ENCODE assay signal across 23 cellular contexts in genomic region chr5:89844548-89844947, GRCh38.
DNase-seq lines count a peak whose midpoint lies in the region; ATAC-seq and TF ChIP-seq lines count a peak whose summit lies in the region.
"Had no signal": no experiment of that assay in that cellular context is flagged by ENCODE, and none has a peak within 500 bp of the region (broad histone marks: within the 10 kb centered on the region; RNA-seq: fewer than 3 reads in every experiment).

No MANE protein-coding gene starts in this region.

- H3K27me3 ChIP-seq in GM23338 (ENCODE audit: insufficient read depth), result no peaks in the 10 kb centered on the region
- H3K27me3 ChIP-seq in CD4-positive, alpha-beta memory T cell (ENCODE audit: insufficient read depth, low read length), result no peaks in the 10 kb centered on the region
- H3K27me3 ChIP-seq: BLaER1 treated with 17β-estradiol and CSF1 and Interleukin-3, amounts not matched to agents 10 nM and 100 nM had no signal

- no peaks in the 10 kb centered on the region for H3K9me2 ChIP-seq in GM23338 (ENCODE audit: insufficient read depth)

- TF ChIP-seq CTCF in GM23338 (conservative IDR thresholded peaks at IDR 0.05; ENCODE audit: low read depth in 2 of 2) (peak in 1 of 2 experiments; percentile 39; a peak in 1 of 4 replicates), choroid plexus epithelial cell (conservative IDR thresholded peaks at IDR 0.05; ENCODE audit: low read depth, low read length) (peak; percentile 12)

- no peaks in the 10 kb centered on the region for H3K9me3 ChIP-seq in CD4-positive, alpha-beta memory T cell (ENCODE audit: control insufficient read depth in 1 of 2, low read length in 2 of 2)
- H3K9me3 ChIP-seq: BLaER1 treated with 17β-estradiol and CSF1 and Interleukin-3, amounts not matched to agents 10 nM and 100 nM had no signal

- in situ Hi-C loops in KBM-7 (cut with MboI; ENCODE audit: low pct_unique_long_range_greater_than_20kb, low sequenced_read_pairs), result no loop called here

- H3K9me3 Mint-ChIP-seq in GM23338, result no peaks in the 10 kb centered on the region
- H3K9me3 Mint-ChIP-seq in CD4-positive, alpha-beta memory T cell, result peaks cover 0 to 2% (median 0%) of the 10 kb centered on the region in 8 donors

- H3K4me2 ChIP-seq in GM23338, result peak overlapping the region; percentile 18; the same call in 1 of the 2 replicates
- H3K4me2 ChIP-seq: BLaER1 treated with 17β-estradiol and CSF1 and Interleukin-3, amounts not matched to agents 10 nM and 100 nM had no signal

- peak overlapping the region; percentile 20; the same call in 1 of the 2 replicates for H2AFZ ChIP-seq in GM23338
- H2AFZ ChIP-seq: GM23248 had no signal

- H3K79me2 ChIP-seq in GM23338 (replicated peaks; ENCODE audit: insufficient read depth), result no peaks in the 10 kb centered on the region

- no peaks in the 10 kb centered on the region for H4K20me1 ChIP-seq in GM23338 (replicated peaks; ENCODE audit: insufficient read depth)
- H4K20me1 ChIP-seq: BLaER1 treated with 17β-estradiol and CSF1 and Interleukin-3, amounts not matched to agents 10 nM and 100 nM had no signal

- DNase-seq in ELF-1 (ENCODE audit: low read depth, low spot score) (peak; percentile 22), GM23338 (ENCODE audit: low spot score) (peak; percentile 30), choroid plexus epithelial cell (ENCODE audit: low read depth) (peak; percentile 4), left kidney (ENCODE audit: low read depth, low spot score) (peak; percentile 6), KBM-7 (no peak), A172 (ENCODE audit: low spot score) (no peak)
- DNase-seq in CD4-positive, alpha-beta memory T cell, result no peak
- DNase-seq in activated CD8-positive, alpha-beta memory T cell treated with anti-CD3 and anti-CD28 coated beads, Interleukin-2, amount 50 U/mL, for 4 hours, result no peak
- DNase-seq: 8988T, DMS153, GM23248, HFFc6, IMR-90, NCI-H1417, NCI-H1930, NCI-H2171, NCI-H446 treated with DMSO at 0.1 percent for 48 hours, NCI-H82, T-cell had no signal

- H3K27ac Mint-ChIP-seq in GM23338, result peak overlapping the region; percentile 76; the same call in 1 of the 2 replicates
- no peak overlapping the region for H3K27ac Mint-ChIP-seq in CD4-positive, alpha-beta memory T cell
- H3K27ac Mint-ChIP-seq: HFFc6, T-cell had no signal

- CTCF ChIA-PET in CD4-positive, alpha-beta memory T cell (lab: Charles Lee; ENCODE audit: partially characterized antibody), result no interaction called here

- H3K27me3 Mint-ChIP-seq in GM23338 (ENCODE audit: insufficient read depth, low read depth, poor library complexity), result no peaks in the 10 kb centered on the region
- H3K27me3 Mint-ChIP-seq in CD4-positive, alpha-beta memory T cell, result no peaks in the 10 kb centered on the region
- H3K27me3 Mint-ChIP-seq: T-cell had no signal

- peak; percentile 79 for ATAC-seq in GM23338
- ATAC-seq: Panc1, Right ventricle myocardium inferior, T-cell had no signal

- no peaks in the 10 kb centered on the region for H3K36me3 ChIP-seq in GM23338 (ENCODE audit: insufficient read depth)
- no peaks in the 10 kb centered on the region for H3K36me3 ChIP-seq in CD4-positive, alpha-beta memory T cell (ENCODE audit: insufficient read depth, low read length)
- H3K36me3 ChIP-seq: BLaER1 treated with 17β-estradiol and CSF1 and Interleukin-3, amounts not matched to agents 10 nM and 100 nM had no signal

- no peaks in the 10 kb centered on the region for H3K36me3 Mint-ChIP-seq in GM23338 (ENCODE audit: low read depth)
- no peaks in the 10 kb centered on the region for H3K36me3 Mint-ChIP-seq in CD4-positive, alpha-beta memory T cell
- H3K36me3 Mint-ChIP-seq: T-cell had no signal

- intact Hi-C loops in CD4-positive, alpha-beta memory T cell (cut with micrococcal nuclease), result no loop called here

- H3K4me1 Mint-ChIP-seq in GM23338, result peaks cover 29% of the 10 kb centered on the region
- no peaks in the 10 kb centered on the region for H3K4me1 Mint-ChIP-seq in CD4-positive, alpha-beta memory T cell
- H3K4me1 Mint-ChIP-seq: T-cell had no signal

- H3K4me3 ChIP-seq in GM23338, result no peak overlapping the region
- no peak overlapping the region for H3K4me3 ChIP-seq in choroid plexus epithelial cell (ENCODE audit: low read depth, low read length)
- no peak overlapping the region for H3K4me3 ChIP-seq in CD4-positive, alpha-beta memory T cell (ENCODE audit: low read length in 2 of 2)
- H3K4me3 ChIP-seq: BLaER1 treated with 17β-estradiol and CSF1 and Interleukin-3, amounts not matched to agents 10 nM and 100 nM; GM23248; SK-N-MC had no signal

- H3K4me1 ChIP-seq in GM23338 (ENCODE audit: insufficient read depth), result peaks cover 26% of the 10 kb centered on the region
- H3K4me1 ChIP-seq in CD4-positive, alpha-beta memory T cell (ENCODE audit: insufficient read depth, low read length), result no peaks in the 10 kb centered on the region
- H3K4me1 ChIP-seq: BLaER1 treated with 17β-estradiol and CSF1 and Interleukin-3, amounts not matched to agents 10 nM and 100 nM had no signal

- no peak overlapping the region for H3K4me3 Mint-ChIP-seq in GM23338
- H3K4me3 Mint-ChIP-seq in CD4-positive, alpha-beta memory T cell, result no peak overlapping the region
- H3K4me3 Mint-ChIP-seq: HFFc6, T-cell had no signal

- POLR2A ChIA-PET in CD4-positive, alpha-beta memory T cell (lab: Charles Lee; ENCODE audit: partially characterized antibody), result no interaction called here

- no peaks in the 10 kb centered on the region for H3F3A ChIP-seq in GM23338 (replicated peaks; ENCODE audit: low read depth)

- no peak overlapping the region for H3K27ac ChIP-seq in GM23338 (ENCODE audit: low read depth)
- H3K27ac ChIP-seq in CD4-positive, alpha-beta memory T cell (ENCODE audit: low read depth, low read length), result no peak overlapping the region
- H3K27ac ChIP-seq: BLaER1 treated with 17β-estradiol and CSF1 and Interleukin-3, amounts not matched to agents 10 nM and 100 nM; GM23248; SK-N-MC had no signal

TF ChIP-seq in GM23338, 12 proteins besides CTCF, POLR2A, EP300 and RAD21 (continues in another document):
- TF ChIP-seq ETS1 (IDR thresholded peaks at IDR 0.05) (no peak), REST (IDR thresholded peaks at IDR 0.05; ENCODE audit: unreplicated experiment) (no peak)

Comparison
In these comparisons a context has a peak if more than half of its experiments do, and no peak if none do; other contexts are left out.
1. DNase-seq: peak in ELF-1 (single experiment), GM23338 (single experiment), choroid plexus epithelial cell (single experiment) and left kidney (single experiment); none in CD4-positive, alpha-beta memory T cell (0 of 5), KBM-7 (single experiment), A172 (single experiment) and activated CD8-positive, alpha-beta memory T cell treated with anti-CD3 and anti-CD28 coated beads, Interleukin-2, amount 50 U/mL, for 4 hours (single experiment).